Comparison of ENCODE assay signal across 27 cellular contexts in the genomic region with DNA sequence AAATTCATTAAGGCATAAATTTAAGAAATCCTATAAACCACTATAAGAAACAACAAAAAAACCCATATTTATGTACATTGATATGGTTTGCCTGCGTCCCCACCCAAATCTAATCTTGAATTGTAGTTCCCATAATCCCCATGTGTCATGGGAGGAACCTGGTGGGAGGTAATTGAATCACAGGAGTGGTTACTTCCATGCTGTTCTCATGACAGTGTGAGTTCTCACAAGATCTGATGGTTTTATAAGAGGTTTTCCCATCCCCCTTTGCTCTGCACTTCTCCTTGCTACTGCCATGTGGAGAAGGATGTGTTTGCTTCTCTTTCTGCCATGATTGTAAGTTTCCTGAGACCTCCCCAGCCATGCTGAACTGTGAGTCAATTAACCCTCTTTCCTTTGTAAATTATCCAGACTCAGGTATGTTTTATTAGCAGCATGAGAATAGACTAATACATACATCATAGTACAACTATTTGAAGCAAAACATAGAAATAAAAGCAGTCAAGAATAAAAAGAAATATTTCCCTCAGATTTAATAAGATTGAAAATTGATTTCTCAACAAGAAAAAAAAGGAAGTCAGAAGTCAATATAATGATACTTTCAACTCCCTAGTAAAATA.
DNase-seq lines count a peak whose midpoint lies in the region; FAIRE-seq and TF ChIP-seq lines count a peak whose summit lies in the region.
"Had no signal": no experiment of that assay in that cellular context is flagged by ENCODE, and none has a peak within 500 bp of the region (broad histone marks: within the 10 kb centered on the region; RNA-seq: fewer than 3 reads in every experiment).

No MANE protein-coding gene starts in this region.

- peaks cover 20% of the 10 kb centered on the region for H3K9me3 Mint-ChIP-seq in activated naive CD4-positive, alpha-beta T cell treated with anti-CD3 and anti-CD28 coated beads, Interleukin-2, amount 10 ng/mL, durations not matched to agents 7 days and 5 days

- H3K27me3 ChIP-seq in H1 (replicated peaks in 1 of 4; ENCODE audit: control insufficient read depth in 3 of 4, extremely low read depth in 1 of 4, insufficient read depth in 3 of 4, low read length in 3 of 4), result no peaks in the 10 kb centered on the region
- H3K27me3 ChIP-seq: BE2C, BLaER1 had no signal

- H3K14ac ChIP-seq in H1 (ENCODE audit: insufficient read length), result no peak overlapping the region

- H2BK12ac ChIP-seq in H1 (ENCODE audit: low read depth, low read length), result no peak overlapping the region

- H2AFZ ChIP-seq in H1 (ENCODE audit: low read length), result no peak overlapping the region

- no peak overlapping the region for H3K23ac ChIP-seq in H1 (ENCODE audit: insufficient read length)

- H3K27me3 Mint-ChIP-seq in activated naive CD4-positive, alpha-beta T cell treated with anti-CD3 and anti-CD28 coated beads, Interleukin-2, amount 10 ng/mL, durations not matched to agents 7 days and 5 days, result no peaks in the 10 kb centered on the region
- H3K27me3 Mint-ChIP-seq: CD4-positive, alpha-beta memory T cell; CD4-positive, CD25-positive, alpha-beta regulatory T cell; CD8-positive, alpha-beta memory T cell had no signal

- no peak overlapping the region for H3K27ac Mint-ChIP-seq in activated naive CD4-positive, alpha-beta T cell treated with anti-CD3 and anti-CD28 coated beads, Interleukin-2, amount 10 ng/mL, durations not matched to agents 7 days and 5 days
- H3K27ac Mint-ChIP-seq: CD14-positive monocyte; CD4-positive, alpha-beta memory T cell; CD8-positive, alpha-beta memory T cell had no signal

- no peaks in the 10 kb centered on the region for H3K36me3 Mint-ChIP-seq in activated naive CD4-positive, alpha-beta T cell treated with anti-CD3 and anti-CD28 coated beads, Interleukin-2, amount 10 ng/mL, durations not matched to agents 7 days and 5 days
- H3K36me3 Mint-ChIP-seq: CD14-positive monocyte; CD4-positive, alpha-beta memory T cell; CD4-positive, CD25-positive, alpha-beta regulatory T cell; CD8-positive, alpha-beta memory T cell had no signal

- H3K4ac ChIP-seq in H1 (replicated peaks; ENCODE audit: insufficient read length, low read depth, low read length), result no peak overlapping the region

- WGBS in H1 (ENCODE audit: extremely low coverage in 1 of 2, insufficient coverage in 1 of 2, insufficient read length in 1 of 2, insufficient replicate concordance in 2 of 2, low coverage in 1 of 2, low lambda C conversion rate in 2 of 2, missing lambda C conversion rate in 1 of 2), 2 experiments, result 95% methylated on average over 1 of the region's 1 CpG; no CpG with 5 or more reads in 1 of the 2 experiments

- H3K79me1 ChIP-seq in H1 (ENCODE audit: low read depth, low read length), result no peaks in the 10 kb centered on the region

- POLR2A ChIA-PET in HEK293 (lab: Yijun Ruan, JAX), result no interaction called here
- POLR2A ChIA-PET in H1 (lab: Charles Lee; ENCODE audit: partially characterized antibody), result no interaction called here
- POLR2A ChIA-PET in RWPE1 (lab: Yijun Ruan, JAX; ENCODE audit: low non-redundant PET), result no interaction called here

- no peaks in the 10 kb centered on the region for H3K4me1 ChIP-seq in HEK293 (ENCODE audit: control insufficient read depth, insufficient read depth, low read length)
- H3K4me1 ChIP-seq in H1 (replicated peaks in 1 of 4; ENCODE audit: control insufficient read depth in 3 of 4, insufficient read depth in 4 of 4, low read length in 3 of 4), result no peaks in the 10 kb centered on the region
- H3K4me1 ChIP-seq: BE2C, BLaER1 had no signal

- H3K4me3 ChIP-seq in HEK293 (ENCODE audit: low read depth, low read length) (no peak overlapping the region), H1 (ENCODE audit: extremely low read depth in 1 of 4, insufficient read depth in 2 of 4, low read depth in 3 of 4, low read length in 4 of 4) (no peak overlapping the region)
- H3K4me3 ChIP-seq: BLaER1, GM12878 had no signal

- no peak overlapping the region for H2BK5ac ChIP-seq in H1 (ENCODE audit: low read depth, low read length)

- no peak overlapping the region for H2BK120ac ChIP-seq in H1 (replicated peaks; ENCODE audit: low read depth, low read length)

- no peak overlapping the region for H3K27ac ChIP-seq in HEK293 (ENCODE audit: extremely low read depth, low read depth, low read length)
- no peak overlapping the region for H3K27ac ChIP-seq in H1 (ENCODE audit: low read depth, low read length)
- no peak overlapping the region for H3K27ac ChIP-seq in RWPE1
- H3K27ac ChIP-seq: 22Rv1, BLaER1 had no signal

- no peak overlapping the region for H3K56ac ChIP-seq in H1 (replicated peaks; ENCODE audit: insufficient read length, low read depth, low read length)

- no peak overlapping the region for H3K18ac ChIP-seq in H1 (ENCODE audit: extremely low read depth, low read length)

- no peaks in the 10 kb centered on the region for H3K9me3 ChIP-seq in HEK293 (ENCODE audit: control insufficient read depth, insufficient read depth, low read depth, low read length)
- H3K9me3 ChIP-seq in H1 (ENCODE audit: insufficient read depth in 2 of 2, low read depth in 1 of 2, low read length in 1 of 2), result peaks cover 4 to 6% of the 10 kb centered on the region in 2 experiments; a peak in 3 of 4 replicates
- H3K9me3 ChIP-seq: BE2C had no signal

- DNase-seq in amniotic epithelial cell (ENCODE audit: low read depth) (peak; percentile 17), H1 (ENCODE audit: low read depth in 1 of 2, low spot score in 2 of 2) (no peak), RWPE1 (ENCODE audit: low spot score) (no peak), retina (no peak)
- no peak for DNase-seq in activated naive CD4-positive, alpha-beta T cell treated with anti-CD3 and anti-CD28 coated beads, Interleukin-2, amount 10 ng/mL, durations not matched to agents 7 days and 5 days
- DNase-seq: ACHN; BE2C; C1 segment of cervical spinal cord; CD4-positive, alpha-beta memory T cell; CD4-positive, CD25-positive, alpha-beta regulatory T cell; CD8-positive, alpha-beta memory T cell; COR-L47; DMS 273 treated with DMSO at 0.1 percent for 48 hours; DMS153; DMS53; DMS79; DND-41; EL; GDM1 had no signal

- H2BK15ac ChIP-seq in H1 (ENCODE audit: low read length), result no peak overlapping the region

- TF ChIP-seq CTCF in HEK293 (tag by site-specific recombination; IDR thresholded peaks at IDR 0.05) (no peak), H1 (IDR thresholded peaks at IDR 0.05; ENCODE audit: control extremely low read depth in 1 of 3, insufficient read depth in 1 of 3, low read depth in 1 of 3, low read length in 3 of 3) (no peak), RWPE1 (conservative IDR thresholded peaks at IDR 0.05; ENCODE audit: low read depth) (no peak)

- no peak overlapping the region for H4K8ac ChIP-seq in H1 (ENCODE audit: extremely low read depth, insufficient read depth, low read length)

- TF ChIP-seq RAD21 in H1 (IDR thresholded peaks at IDR 0.05 in 1 of 2, conservative IDR thresholded peaks at IDR 0.05 in 1 of 2; ENCODE audit: low read depth in 2 of 2, low read length in 2 of 2), result no peak

- no peak for TF ChIP-seq POLR2A in H1 (IDR thresholded peaks at IDR 0.05; ENCODE audit: control extremely low read depth in 1 of 2, low read depth in 2 of 2, low read length in 2 of 2)

- H2AK5ac ChIP-seq in H1 (ENCODE audit: low read depth, low read length), result no peak overlapping the region

- FAIRE-seq in A204.1 (lab: Jason Lieb, UNC), result peak; percentile 29
- FAIRE-seq in H1 (lab: Jason Lieb, UNC), result no peak
- FAIRE-seq: GM12878, GM12892, GM18507 had no signal

- no peak for TF ChIP-seq EP300 in H1 (IDR thresholded peaks at IDR 0.05; ENCODE audit: borderline replicate concordance in 1 of 2, low read depth in 2 of 2, low read length in 2 of 2)

- H3K4me3 Mint-ChIP-seq in activated naive CD4-positive, alpha-beta T cell treated with anti-CD3 and anti-CD28 coated beads, Interleukin-2, amount 10 ng/mL, durations not matched to agents 7 days and 5 days, result no peak overlapping the region
- H3K4me3 Mint-ChIP-seq: CD14-positive monocyte; CD4-positive, alpha-beta memory T cell; CD4-positive, CD25-positive, alpha-beta regulatory T cell; CD8-positive, alpha-beta memory T cell had no signal

- no peaks in the 10 kb centered on the region for H3K79me2 ChIP-seq in H1 (ENCODE audit: control insufficient read depth in 1 of 2, insufficient read depth in 2 of 2, low read length in 2 of 2)

- no peak overlapping the region for H4K5ac ChIP-seq in H1 (ENCODE audit: insufficient read length, low read depth, low read length)

- H3K4me2 ChIP-seq in H1 (ENCODE audit: insufficient read depth in 1 of 2, low read depth in 2 of 2, low read length in 2 of 2), result no peak overlapping the region
- H3K4me2 ChIP-seq: BLaER1 had no signal

- H2BK20ac ChIP-seq in H1 (ENCODE audit: low read length), result no peak overlapping the region

- H3K36me3 ChIP-seq in HEK293 (ENCODE audit: control insufficient read depth in 2 of 2, insufficient read depth in 1 of 2, low read length in 2 of 2) (no peaks in the 10 kb centered on the region), H1 (ENCODE audit: control insufficient read depth in 2 of 4, insufficient read depth in 4 of 4, low read length in 3 of 4) (no peaks in the 10 kb centered on the region)
- H3K36me3 ChIP-seq: BE2C, BLaER1 had no signal

- H3K4me1 Mint-ChIP-seq in activated naive CD4-positive, alpha-beta T cell treated with anti-CD3 and anti-CD28 coated beads, Interleukin-2, amount 10 ng/mL, durations not matched to agents 7 days and 5 days, result no peaks in the 10 kb centered on the region
- H3K4me1 Mint-ChIP-seq: CD14-positive monocyte; CD4-positive, alpha-beta memory T cell; CD4-positive, CD25-positive, alpha-beta regulatory T cell; CD8-positive, alpha-beta memory T cell had no signal

- no peaks in the 10 kb centered on the region for H3K23me2 ChIP-seq in H1 (ENCODE audit: low read depth, low read length)

- H4K20me1 ChIP-seq in H1 (replicated peaks in 1 of 2; ENCODE audit: control insufficient read depth in 1 of 2, insufficient read depth in 2 of 2, low read length in 2 of 2), result no peaks in the 10 kb centered on the region
- H4K20me1 ChIP-seq: BLaER1 had no signal

- no peak overlapping the region for H3K9ac ChIP-seq in H1 (replicated peaks in 1 of 4; ENCODE audit: extremely low read depth in 1 of 4, low read depth in 3 of 4, low read length in 3 of 4)
- H3K9ac ChIP-seq: BLaER1 had no signal

- no peak overlapping the region for H4K91ac ChIP-seq in H1 (replicated peaks; ENCODE audit: insufficient read length, low read length)

- CTCF ChIA-PET in HEK293 (lab: Yijun Ruan, JAX) (no interaction called here), H1 (lab: Charles Lee; ENCODE audit: partially characterized antibody) (interaction anchor here (0.6 to 1.1 kb wide), 3 partner anchors 12 to 64 kb away, joined by 3 to 4 read pairs (median 4); no protein-coding TSS in a partner anchor), RWPE1 (lab: Yijun Ruan, JAX) (no interaction called here)
- CTCF ChIA-PET in activated naive CD4-positive, alpha-beta T cell treated with anti-CD3 and anti-CD28 coated beads, Interleukin-2, amount 10 ng/mL, durations not matched to agents 7 days and 5 days (lab: Charles Lee), result no interaction called here

TF ChIP-seq in HEK293, 187 proteins besides CTCF, POLR2A, EP300 and RAD21 (continues in another document):
- no peak for TF ChIP-seq ZIC2 (tag by site-specific recombination; IDR thresholded peaks at IDR 0.05)

TF ChIP-seq in H1, 55 proteins besides CTCF, POLR2A, EP300 and RAD21 (continues in another document):
- TF ChIP-seq, protein P1, sequence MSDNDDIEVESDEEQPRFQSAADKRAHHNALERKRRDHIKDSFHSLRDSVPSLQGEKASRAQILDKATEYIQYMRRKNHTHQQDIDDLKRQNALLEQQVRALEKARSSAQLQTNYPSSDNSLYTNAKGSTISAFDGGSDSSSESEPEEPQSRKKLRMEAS (IDR thresholded peaks at IDR 0.05), result no peak
